Comparison of ENCODE assay signal across 1 cellular context in the genomic region with DNA sequence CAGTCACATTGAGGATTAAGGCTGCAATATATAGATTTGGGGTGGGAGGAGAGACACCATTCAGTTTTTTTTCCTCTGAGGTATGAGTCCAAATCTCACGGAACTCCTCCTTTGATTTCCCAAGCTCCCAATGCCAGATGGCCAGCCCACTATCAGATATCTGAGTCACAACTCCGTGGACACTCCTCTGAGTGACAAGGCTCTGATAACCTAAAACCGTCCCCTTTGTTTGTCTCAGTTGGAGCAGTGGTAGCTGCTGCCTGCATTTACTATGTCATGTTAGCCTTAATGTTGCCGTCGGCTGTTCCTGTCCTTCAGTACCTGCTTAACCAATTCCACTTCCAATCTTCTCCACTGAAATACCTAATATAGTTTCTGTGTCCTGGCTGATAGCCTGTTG.
TF ChIP-seq lines count a peak whose summit lies in the region.

No MANE protein-coding gene starts in this region.

TF ChIP-seq in HCT116, 20 proteins besides CTCF, POLR2A, EP300 and RAD21 (continued from another document):
- TF ChIP-seq FOSL1 (IDR thresholded peaks at IDR 0.05; ENCODE audit: low read depth) (no peak), ZFX (IDR thresholded peaks at IDR 0.05) (no peak), POLR2AphosphoS5 (IDR thresholded peaks at IDR 0.05; ENCODE audit: low read depth, low read length) (no peak), CBX3 (IDR thresholded peaks at IDR 0.05; ENCODE audit: low read depth) (no peak), SRF (IDR thresholded peaks at IDR 0.05; ENCODE audit: low read depth) (no peak), ELF1 (IDR thresholded peaks at IDR 0.05; ENCODE audit: borderline replicate concordance, low read depth) (no peak), EZH2phosphoT487 (IDR thresholded peaks at IDR 0.05; ENCODE audit: borderline replicate concordance) (no peak), SP1 (IDR thresholded peaks at IDR 0.05; ENCODE audit: low read depth) (no peak)
- TF ChIP-seq, protein P1, sequence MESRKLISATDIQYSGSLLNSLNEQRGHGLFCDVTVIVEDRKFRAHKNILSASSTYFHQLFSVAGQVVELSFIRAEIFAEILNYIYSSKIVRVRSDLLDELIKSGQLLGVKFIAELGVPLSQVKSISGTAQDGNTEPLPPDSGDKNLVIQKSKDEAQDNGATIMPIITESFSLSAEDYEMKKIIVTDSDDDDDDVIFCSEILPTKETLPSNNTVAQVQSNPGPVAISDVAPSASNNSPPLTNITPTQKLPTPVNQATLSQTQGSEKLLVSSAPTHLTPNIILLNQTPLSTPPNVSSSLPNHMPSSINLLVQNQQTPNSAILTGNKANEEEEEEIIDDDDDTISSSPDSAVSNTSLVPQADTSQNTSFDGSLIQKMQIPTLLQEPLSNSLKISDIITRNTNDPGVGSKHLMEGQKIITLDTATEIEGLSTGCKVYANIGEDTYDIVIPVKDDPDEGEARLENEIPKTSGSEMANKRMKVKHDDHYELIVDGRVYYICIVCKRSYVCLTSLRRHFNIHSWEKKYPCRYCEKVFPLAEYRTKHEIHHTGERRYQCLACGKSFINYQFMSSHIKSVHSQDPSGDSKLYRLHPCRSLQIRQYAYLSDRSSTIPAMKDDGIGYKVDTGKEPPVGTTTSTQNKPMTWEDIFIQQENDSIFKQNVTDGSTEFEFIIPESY (IDR thresholded peaks at IDR 0.05; ENCODE audit: extremely low read depth, insufficient replicate concordance, low read length): no peak
- TF ChIP-seq, protein P2, sequence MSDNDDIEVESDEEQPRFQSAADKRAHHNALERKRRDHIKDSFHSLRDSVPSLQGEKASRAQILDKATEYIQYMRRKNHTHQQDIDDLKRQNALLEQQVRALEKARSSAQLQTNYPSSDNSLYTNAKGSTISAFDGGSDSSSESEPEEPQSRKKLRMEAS (IDR thresholded peaks at IDR 0.05): no peak
